Comparison of ENCODE assay signal across 17 cellular contexts in genomic region chrX:1416327-1416784, GRCh38.
"Had no signal": no experiment of that assay in that cellular context is flagged by ENCODE, and none has a peak within 500 bp of the region (broad histone marks: within the 10 kb centered on the region; RNA-seq: fewer than 3 reads in every experiment).

No MANE protein-coding gene starts in this region.

- DNase-seq: activated CD4-positive, alpha-beta T cell treated with anti-CD3 and anti-CD28 coated beads, Interleukin-2, amount 10 ng/mL, durations not matched to agents 7 days and 5 days; activated CD8-positive, alpha-beta T cell treated with anti-CD3 and anti-CD28 coated beads, Interleukin-2, amount 10 ng/mL, durations not matched to agents 7 days and 5 days; activated naive CD4-positive, alpha-beta T cell treated with anti-CD3 and anti-CD28 coated beads, Interleukin-2, amount 50 U/mL, for 16 hours; activated T-cell treated with anti-CD3 and anti-CD28 coated beads, Interleukin-2, amount 50 U/mL, for 72 hours; dermis blood vessel endothelial cell; effector memory CD8-positive, alpha-beta T cell; left colon; nephron progenitor cell; occipital lobe; retina; stimulated activated CD4-positive, alpha-beta T cell treated with anti-CD3 and anti-CD28 coated beads, Interleukin-2, amount 100 ng/mL, for 24 hours; stimulated activated naive CD8-positive, alpha-beta T cell treated with anti-CD3 and anti-CD28 coated beads, Interleukin-15, Interleukin-2, amounts not matched to agents 100 U/mL and 50 U/mL, for 24 hours; substantia nigra; T-cell; T-helper 9 cell had no signal

- ATAC-seq: activated CD8-positive, alpha-beta T cell treated with anti-CD3 and anti-CD28 coated beads, Interleukin-2, amount 10 ng/mL, durations not matched to agents 7 days and 5 days; activated T-cell treated with anti-CD3 and anti-CD28 coated beads, Interleukin-2, amount 50 U/mL, for 72 hours; effector memory CD8-positive, alpha-beta T cell; left colon; stimulated activated naive CD8-positive, alpha-beta T cell treated with anti-CD3 and anti-CD28 coated beads, Interleukin-15, Interleukin-2, amounts not matched to agents 100 U/mL and 50 U/mL, for 24 hours had no signal

- H3K4me3 ChIP-seq: adrenal gland, tibial artery had no signal

- H3K4me1 Mint-ChIP-seq: activated CD4-positive, alpha-beta T cell treated with anti-CD3 and anti-CD28 coated beads, Interleukin-2, amount 10 ng/mL, durations not matched to agents 7 days and 5 days; nephron progenitor cell had no signal

- H3K27me3 ChIP-seq: adrenal gland, tibial artery had no signal

- H3K4me1 ChIP-seq: adrenal gland, tibial artery had no signal

- H3K4me3 Mint-ChIP-seq: activated CD4-positive, alpha-beta T cell treated with anti-CD3 and anti-CD28 coated beads, Interleukin-2, amount 10 ng/mL, durations not matched to agents 7 days and 5 days; activated CD8-positive, alpha-beta T cell treated with anti-CD3 and anti-CD28 coated beads, Interleukin-2, amount 10 ng/mL, durations not matched to agents 7 days and 5 days; activated T-cell treated with anti-CD3 and anti-CD28 coated beads, Interleukin-2, amount 50 U/mL, for 72 hours; effector memory CD8-positive, alpha-beta T cell; nephron progenitor cell; T-cell had no signal

- H3K9me3 ChIP-seq: adrenal gland had no signal

- H3K27ac ChIP-seq: adrenal gland, tibial artery had no signal

- H3K27ac Mint-ChIP-seq: activated CD4-positive, alpha-beta T cell treated with anti-CD3 and anti-CD28 coated beads, Interleukin-2, amount 10 ng/mL, durations not matched to agents 7 days and 5 days; activated CD8-positive, alpha-beta T cell treated with anti-CD3 and anti-CD28 coated beads, Interleukin-2, amount 10 ng/mL, durations not matched to agents 7 days and 5 days; activated T-cell treated with anti-CD3 and anti-CD28 coated beads, Interleukin-2, amount 50 U/mL, for 72 hours; effector memory CD8-positive, alpha-beta T cell; nephron progenitor cell; T-cell had no signal

- H3K27me3 Mint-ChIP-seq: activated CD4-positive, alpha-beta T cell treated with anti-CD3 and anti-CD28 coated beads, Interleukin-2, amount 10 ng/mL, durations not matched to agents 7 days and 5 days; effector memory CD8-positive, alpha-beta T cell; T-cell had no signal
